In genomic region chr17:36935681-36936454, GRCh38 we compare ENCODE assay signal across 10 cellular contexts. TPM values are rescaled to one million over a fixed set of nuclear protein-coding genes. Genes with fewer than 3 reads are reported as not detected.
DNase-seq lines count a peak whose midpoint lies in the region; ATAC-seq and TF ChIP-seq lines count a peak whose summit lies in the region.
"Had no signal": no experiment of that assay in that cellular context is flagged by ENCODE, and none has a peak within 500 bp of the region (broad histone marks: within the 10 kb centered on the region; RNA-seq: fewer than 3 reads in every experiment).

No MANE protein-coding gene starts in this region.

- ATAC-seq in GM18868 (IDR thresholded peaks at IDR 0.05; ENCODE audit: unreplicated experiment), result no peak
- ATAC-seq: gastroesophageal sphincter had no signal

- no peak for TF ChIP-seq CTCF in colonic mucosa (IDR thresholded peaks at IDR 0.05)

- H3K4me2 ChIP-seq in trophoblast cell (ENCODE audit: low read length), result peak overlapping the region; percentile 56

- H3K4me1 ChIP-seq in colonic mucosa (peaks cover 48% of the 10 kb centered on the region), trophoblast cell (ENCODE audit: control insufficient read depth in 1 of 2, insufficient read depth in 2 of 2, low read length in 2 of 2) (peaks cover 23 to 33% of the 10 kb centered on the region in 2 experiments)

- WGBS in trophoblast cell (ENCODE audit: extremely low coverage, insufficient coverage, insufficient read length), result no CpG with 5 or more reads among the region's 48 CpGs

- no peak overlapping the region for H4K8ac ChIP-seq in trophoblast cell (ENCODE audit: low read depth, low read length)

- H3K36me3 ChIP-seq in colonic mucosa (no peaks in the 10 kb centered on the region), trophoblast cell (ENCODE audit: control insufficient read depth in 1 of 2, insufficient read depth in 2 of 2, low read length in 2 of 2) (no peaks in the 10 kb centered on the region)
- H3K36me3 ChIP-seq: gastroesophageal sphincter had no signal

- peaks cover 99% of the 10 kb centered on the region for H3K27me3 ChIP-seq in colonic mucosa
- H3K27me3 ChIP-seq in trophoblast cell (ENCODE audit: insufficient read depth, low read length), result peaks cover 97% of the 10 kb centered on the region

- intact Hi-C loops in colonic mucosa (cut with DNase I) (no loop called here), posterior vena cava (cut with DNase I) (no loop called here)

- H3K14ac ChIP-seq in trophoblast cell (ENCODE audit: low read length), result no peak overlapping the region

- no peak overlapping the region for H2AK5ac ChIP-seq in trophoblast cell (ENCODE audit: low read length)

- no peak overlapping the region for H3K9ac ChIP-seq in colonic mucosa (ENCODE audit: low read depth in 2 of 2, low read length in 2 of 2)
- no peak overlapping the region for H3K9ac ChIP-seq in trophoblast cell (ENCODE audit: low read length)

- no peaks in the 10 kb centered on the region for H3K79me1 ChIP-seq in trophoblast cell (ENCODE audit: low read length)

- H3K79me2 ChIP-seq in trophoblast cell (ENCODE audit: control insufficient read depth, insufficient read depth, low read length, poor library complexity), result no peaks in the 10 kb centered on the region

- H2BK5ac ChIP-seq in trophoblast cell (ENCODE audit: low read depth, low read length, poor library complexity), result no peak overlapping the region

- H3K4me3 ChIP-seq in colonic mucosa, result peak overlapping the region; percentile 17
- H3K4me3 ChIP-seq in trophoblast cell (ENCODE audit: low read depth, low read length), result no peak overlapping the region

- no peak overlapping the region for H2BK120ac ChIP-seq in trophoblast cell (ENCODE audit: insufficient read depth, low read length, poor library complexity)

- no peak overlapping the region for H3K27ac ChIP-seq in colonic mucosa
- H3K27ac ChIP-seq in trophoblast cell (ENCODE audit: low read depth, low read length), result no peak overlapping the region
- H3K27ac ChIP-seq: gastroesophageal sphincter had no signal

- peak; percentile 53 for DNase-seq in DMS53 (lab: John Stamatoyannopoulos, UW)
- no peak for DNase-seq in DMS53 treated with DMSO at 0.1 percent for 48 hours (lab: John Stamatoyannopoulos, UW; ENCODE audit: unreplicated experiment)
- peak; percentile 24 for DNase-seq in NCI-H526 treated with DMSO at 0.1 percent for 48 hours (lab: John Stamatoyannopoulos, UW)
- DNase-seq in colonic mucosa, result no peak
- DNase-seq in trophoblast cell, result no peak
- DNase-seq in posterior vena cava (ENCODE audit: low spot score), result no peak
- no peak for DNase-seq in iPS-NIHi7 (ENCODE audit: extremely low spot score)
- DNase-seq: activated CD4-positive, alpha-beta T cell treated with anti-CD3 and anti-CD28 coated beads for 48 hours had no signal

- no peak overlapping the region for H4K12ac ChIP-seq in trophoblast cell (ENCODE audit: low read depth, low read length)

- H2AFZ ChIP-seq in trophoblast cell (ENCODE audit: insufficient read depth, low read length, poor library complexity), result no peak overlapping the region

- no peak overlapping the region for H2BK12ac ChIP-seq in trophoblast cell (ENCODE audit: low read length)

- no peak overlapping the region for H3K18ac ChIP-seq in trophoblast cell (ENCODE audit: low read length)

- H3K4ac ChIP-seq in trophoblast cell (ENCODE audit: low read depth, low read length), result no peak overlapping the region

- no peak overlapping the region for H4K91ac ChIP-seq in trophoblast cell (ENCODE audit: low read depth, low read length)

- H3K23ac ChIP-seq in trophoblast cell (ENCODE audit: low read length), result no peak overlapping the region

- H3K9me3 ChIP-seq in colonic mucosa (no peaks in the 10 kb centered on the region), trophoblast cell (ENCODE audit: insufficient read depth, low read depth, low read length) (peaks cover 17% of the 10 kb centered on the region)
- H3K9me3 ChIP-seq: gastroesophageal sphincter had no signal

RNA-seq across cellular contexts. Expression of gene LHX1, which starts 1.4 kb away (rescaled TPM):
- total RNA-seq in colonic mucosa (not detected), posterior vena cava (not detected)
- polyA plus RNA-seq in trophoblast cell (2013), result 0.33 and 0.37 TPM in 2 replicates
- total RNA-seq: gastroesophageal sphincter had no signal

RNA-seq across cellular contexts. Expression of gene AATF, which starts 12.9 kb away (rescaled TPM):
- total RNA-seq in colonic mucosa (10 to 100 TPM; 30.0 to 54.8 TPM), posterior vena cava (10 to 100 TPM; 29.8 to 46.2 TPM)
- polyA plus RNA-seq in trophoblast cell (2013), result 80.0 and 80.8 TPM in 2 replicates

Comparison
In these comparisons a context has a peak if more than half of its experiments do, and no peak if none do; other contexts are left out.
1. DNase-seq: peak in DMS53 (single experiment) and NCI-H526 treated with DMSO at 0.1 percent for 48 hours (single experiment); none in DMS53 treated with DMSO at 0.1 percent for 48 hours (single experiment), colonic mucosa (single experiment), trophoblast cell (0 of 2), posterior vena cava (single experiment) and iPS-NIHi7 (single experiment).